10 cellular contexts compared by ENCODE assay signal in the genomic region with DNA sequence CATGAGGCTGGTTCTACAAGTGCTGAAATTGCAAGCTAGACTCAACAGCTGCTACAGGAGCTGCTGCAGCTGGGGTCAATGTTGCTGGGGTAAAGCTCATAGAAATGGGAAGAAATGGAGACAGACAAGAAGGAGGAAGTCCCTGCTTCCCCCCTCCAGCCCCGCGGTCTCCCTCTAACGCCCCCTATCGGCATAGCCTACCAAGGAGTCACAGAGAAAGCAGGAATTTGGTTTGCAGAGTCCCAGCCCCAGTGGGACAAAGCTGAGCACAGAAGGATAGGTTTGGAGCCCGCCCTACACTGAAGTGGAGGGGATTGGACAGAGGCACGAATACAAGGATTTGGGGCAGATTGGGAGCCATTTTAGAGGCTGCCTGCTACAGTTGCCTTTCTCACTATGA.
DNase-seq lines count a peak whose midpoint lies in the region; ATAC-seq and TF ChIP-seq lines count a peak whose summit lies in the region.
"Had no signal": no experiment of that assay in that cellular context is flagged by ENCODE, and none has a peak within 500 bp of the region (broad histone marks: within the 10 kb centered on the region; RNA-seq: fewer than 3 reads in every experiment).

No MANE protein-coding gene starts in this region.

- H3K27ac Mint-ChIP-seq in activated CD8-positive, alpha-beta T cell treated with anti-CD3 and anti-CD28 coated beads for 36 hours = no peak overlapping the region
- no peak overlapping the region for H3K27ac Mint-ChIP-seq in activated CD8-positive, alpha-beta T cell treated with anti-CD3 and anti-CD28 coated beads, Interleukin-2, amount 10 ng/mL, durations not matched to agents 7 days and 5 days

- ATAC-seq in activated CD8-positive, alpha-beta T cell treated with anti-CD3 and anti-CD28 coated beads for 36 hours = no peak
- no peak for ATAC-seq in activated CD8-positive, alpha-beta T cell treated with anti-CD3 and anti-CD28 coated beads, Interleukin-2, amount 10 ng/mL, durations not matched to agents 7 days and 5 days
- ATAC-seq in GM18868 (IDR thresholded peaks at IDR 0.05; ENCODE audit: unreplicated experiment) = no peak

- H3K4me3 ChIP-seq in cardiac fibroblast (replicated peaks in 1 of 2; ENCODE audit: low read depth in 2 of 2, low read length in 2 of 2) (no peak overlapping the region), retinal pigment epithelial cell (ENCODE audit: low read length) (no peak overlapping the region)

- TF ChIP-seq CTCF in activated CD8-positive, alpha-beta T cell treated with anti-CD3 and anti-CD28 coated beads for 36 hours (IDR thresholded peaks at IDR 0.05) = peak; percentile 16
- peak; percentile 21 for TF ChIP-seq CTCF in cardiac fibroblast (IDR thresholded peaks at IDR 0.05; ENCODE audit: low read depth, low read length)
- peak; percentile 32 for TF ChIP-seq CTCF in retinal pigment epithelial cell (conservative IDR thresholded peaks at IDR 0.05; ENCODE audit: low read depth, low read length)

- no peaks in the 10 kb centered on the region for H3K36me3 Mint-ChIP-seq in activated CD8-positive, alpha-beta T cell treated with anti-CD3 and anti-CD28 coated beads for 36 hours (ENCODE audit: low read depth)
- no peaks in the 10 kb centered on the region for H3K36me3 Mint-ChIP-seq in activated CD8-positive, alpha-beta T cell treated with anti-CD3 and anti-CD28 coated beads, Interleukin-2, amount 10 ng/mL, durations not matched to agents 7 days and 5 days (ENCODE audit: low read depth)

- CTCF ChIA-PET in activated CD8-positive, alpha-beta T cell treated with anti-CD3 and anti-CD28 coated beads for 36 hours (lab: Charles Lee) = interaction anchor here (0.9 to 1.2 kb wide), 4 partner anchors 13 to 51 kb away, joined by 3 to 4 read pairs (median 3); no protein-coding TSS in a partner anchor
- CTCF ChIA-PET in activated CD8-positive, alpha-beta T cell treated with anti-CD3 and anti-CD28 coated beads, Interleukin-2, amount 10 ng/mL, durations not matched to agents 7 days and 5 days (lab: Charles Lee) = no interaction called here

- intact Hi-C loops in activated CD8-positive, alpha-beta T cell treated with anti-CD3 and anti-CD28 coated beads for 36 hours (cut with micrococcal nuclease) = no loop called here

- no peak overlapping the region for H3K4me3 Mint-ChIP-seq in activated CD8-positive, alpha-beta T cell treated with anti-CD3 and anti-CD28 coated beads for 36 hours
- no peak overlapping the region for H3K4me3 Mint-ChIP-seq in activated CD8-positive, alpha-beta T cell treated with anti-CD3 and anti-CD28 coated beads, Interleukin-2, amount 10 ng/mL, durations not matched to agents 7 days and 5 days

- no peaks in the 10 kb centered on the region for H3K4me1 Mint-ChIP-seq in activated CD8-positive, alpha-beta T cell treated with anti-CD3 and anti-CD28 coated beads for 36 hours (ENCODE audit: low read depth)
- H3K4me1 Mint-ChIP-seq in activated CD8-positive, alpha-beta T cell treated with anti-CD3 and anti-CD28 coated beads, Interleukin-2, amount 10 ng/mL, durations not matched to agents 7 days and 5 days (ENCODE audit: low read depth) = no peaks in the 10 kb centered on the region

- DNase-seq in activated CD8-positive, alpha-beta T cell treated with anti-CD3 and anti-CD28 coated beads for 36 hours = no peak
- DNase-seq in activated CD8-positive, alpha-beta T cell treated with anti-CD3 and anti-CD28 coated beads, Interleukin-2, amount 10 ng/mL, durations not matched to agents 7 days and 5 days = no peak
- DNase-seq in NAMALWA (ENCODE audit: low spot score) (peak; percentile 38), cardiac fibroblast (ENCODE audit: low read depth in 2 of 2) (no peak), retinal pigment epithelial cell (ENCODE audit: low read depth) (no peak), GOT3 (lab: John Stamatoyannopoulos, UW) (no peak), epidermal melanocyte (ENCODE audit: insufficient read length, low spot score) (no peak)
- DNase-seq: activated CD4-positive, alpha-beta T cell treated with anti-CD3 and anti-CD28 coated beads, Interleukin-2, amount 50 U/mL, for 4 hours; NCI-H1417 had no signal

- no peaks in the 10 kb centered on the region for H3K9me3 Mint-ChIP-seq in activated CD8-positive, alpha-beta T cell treated with anti-CD3 and anti-CD28 coated beads for 36 hours
- no peaks in the 10 kb centered on the region for H3K9me3 Mint-ChIP-seq in activated CD8-positive, alpha-beta T cell treated with anti-CD3 and anti-CD28 coated beads, Interleukin-2, amount 10 ng/mL, durations not matched to agents 7 days and 5 days (ENCODE audit: insufficient read depth)

- POLR2A ChIA-PET in activated CD8-positive, alpha-beta T cell treated with anti-CD3 and anti-CD28 coated beads for 36 hours (lab: Charles Lee) = interaction anchor here (0.6 kb wide), 1 partner anchor 32 kb away, joined by 3 read pairs; no protein-coding TSS in a partner anchor
- POLR2A ChIA-PET in activated CD8-positive, alpha-beta T cell treated with anti-CD3 and anti-CD28 coated beads, Interleukin-2, amount 10 ng/mL, durations not matched to agents 7 days and 5 days (lab: Charles Lee) = no interaction called here

- H3K27me3 Mint-ChIP-seq in activated CD8-positive, alpha-beta T cell treated with anti-CD3 and anti-CD28 coated beads for 36 hours = peaks cover 3% of the 10 kb centered on the region
- peaks cover 2% of the 10 kb centered on the region for H3K27me3 Mint-ChIP-seq in activated CD8-positive, alpha-beta T cell treated with anti-CD3 and anti-CD28 coated beads, Interleukin-2, amount 10 ng/mL, durations not matched to agents 7 days and 5 days (ENCODE audit: low read depth)
